ENCODE assay signal across 1 cellular context in the genomic region with DNA sequence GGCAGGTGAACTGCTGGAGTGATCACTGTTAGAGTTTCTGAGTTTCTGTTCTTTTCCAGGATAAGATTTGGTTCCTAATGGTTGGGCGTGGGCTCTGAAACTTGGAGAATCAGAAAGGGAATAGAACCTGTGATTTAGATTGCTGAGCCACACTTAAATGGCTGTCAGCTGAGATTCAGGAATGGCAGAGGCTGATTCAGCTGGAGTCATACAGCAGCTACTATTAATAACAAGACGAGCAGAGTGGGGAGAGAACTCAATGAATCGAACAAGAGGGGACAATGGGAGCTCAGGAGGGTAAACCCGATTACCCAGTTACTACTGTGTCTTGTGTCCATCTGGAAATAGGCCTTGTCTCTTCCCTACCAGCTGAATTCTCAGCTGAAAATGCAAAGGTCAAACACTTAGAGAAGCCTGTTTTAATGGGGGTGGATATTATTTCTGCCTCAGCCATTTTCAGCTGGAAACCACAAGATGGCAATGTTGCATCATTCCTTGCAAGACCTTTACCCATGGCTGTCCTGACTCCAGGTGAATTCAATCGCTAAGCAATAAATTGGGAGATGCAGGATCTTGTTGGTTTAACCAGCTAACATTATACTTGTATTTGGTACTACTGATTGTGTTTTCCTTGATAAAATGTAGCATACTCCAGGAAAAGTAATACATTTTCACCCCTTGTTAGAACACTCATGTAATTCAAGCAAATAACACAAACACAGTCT.
TF ChIP-seq lines count a peak whose summit lies in the region.

No MANE protein-coding gene starts in this region.

TF ChIP-seq in K562, 482 proteins besides CTCF, POLR2A, EP300 and RAD21 (continued from another document):
- TF ChIP-seq, protein P1, sequence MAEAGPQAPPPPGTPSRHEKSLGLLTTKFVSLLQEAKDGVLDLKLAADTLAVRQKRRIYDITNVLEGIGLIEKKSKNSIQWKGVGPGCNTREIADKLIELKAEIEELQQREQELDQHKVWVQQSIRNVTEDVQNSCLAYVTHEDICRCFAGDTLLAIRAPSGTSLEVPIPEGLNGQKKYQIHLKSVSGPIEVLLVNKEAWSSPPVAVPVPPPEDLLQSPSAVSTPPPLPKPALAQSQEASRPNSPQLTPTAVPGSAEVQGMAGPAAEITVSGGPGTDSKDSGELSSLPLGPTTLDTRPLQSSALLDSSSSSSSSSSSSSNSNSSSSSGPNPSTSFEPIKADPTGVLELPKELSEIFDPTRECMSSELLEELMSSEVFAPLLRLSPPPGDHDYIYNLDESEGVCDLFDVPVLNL (CRISPR knock-in tag; IDR thresholded peaks at IDR 0.05; ENCODE audit: low read depth) = no peak
- TF ChIP-seq STAG1 (CRISPR knock-in tag; IDR thresholded peaks at IDR 0.05; ENCODE audit: borderline replicate concordance) (peak; percentile 77; the same call in 1 of the 2 replicates), JUND (IDR thresholded peaks at IDR 0.05; ENCODE audit: borderline replicate concordance, low read depth, low read length) (0 out of 2 replicates have a peak, but pooled peaks have one; percentile 21), JUND (tag; IDR thresholded peaks at IDR 0.05; ENCODE audit: borderline replicate concordance, low read depth, low read length) (no peak), CEBPB (tag; IDR thresholded peaks at IDR 0.05) (peak; percentile 83), ZSCAN32 (CRISPR knock-in tag; IDR thresholded peaks at IDR 0.05) (peak; percentile 83), KDM4B (IDR thresholded peaks at IDR 0.05; ENCODE audit: borderline replicate concordance in 2 of 2, low read depth in 1 of 2) (no peak)
- TF ChIP-seq, protein P2, sequence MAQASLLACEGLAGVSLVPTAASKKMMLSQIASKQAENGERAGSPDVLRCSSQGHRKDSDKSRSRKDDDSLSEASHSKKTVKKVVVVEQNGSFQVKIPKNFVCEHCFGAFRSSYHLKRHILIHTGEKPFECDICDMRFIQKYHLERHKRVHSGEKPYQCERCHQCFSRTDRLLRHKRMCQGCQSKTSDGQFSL (CRISPR knock-in tag; IDR thresholded peaks at IDR 0.05) = 0 out of 2 replicates have a peak, but pooled peaks have one; percentile 23
- TF ChIP-seq, protein P2 (tag; IDR thresholded peaks at IDR 0.05) = no peak
